Comparison of ENCODE assay signal across 22 cellular contexts in genomic region chr18:50083708-50084107, GRCh38.
"Had no signal": no experiment of that assay in that cellular context is flagged by ENCODE, and none has a peak within 500 bp of the region (broad histone marks: within the 10 kb centered on the region; RNA-seq: fewer than 3 reads in every experiment).

No MANE protein-coding gene starts in this region.

- H3K36me3 Mint-ChIP-seq: T-cell had no signal

- H3K9me3 ChIP-seq: SK-N-SH had no signal

- DNase-seq: IMR-90; Kasumi-1; MM.1S; NCI-H1048; NCI-H1105; NCI-H1436 treated with DMSO at 0.1 percent for 48 hours; NCI-H1694; NCI-H187 treated with DMSO at 0.1 percent for 48 hours; NCI-H2029 treated with DMSO at 0.1 percent for 48 hours; NCI-H2171 treated with DMSO at 0.1 percent for 48 hours; NCI-H446 treated with DMSO at 0.1 percent for 48 hours; NCI-H510A treated with DMSO at 0.1 percent for 48 hours; NCI-H526; NCI-H774; NK-92 treated with Interleukin-12 subunit alpha and Interleukin-12 subunit beta, amount 100 ng/mL, for 24 hours; RPMI8226; SHP77; SK-N-SH; SW 1271; T-cell had no signal

- H3K9ac ChIP-seq: KMS-11, SK-N-SH had no signal

- H3K27ac Mint-ChIP-seq: T-cell had no signal

- H3K27ac ChIP-seq: HL-60, KMS-11 had no signal

- H3K4me3 Mint-ChIP-seq: T-cell had no signal

- H3K4me1 Mint-ChIP-seq: T-cell had no signal

- ATAC-seq: T-cell had no signal
